ENCODE assay signal across 1 cellular context in genomic region chr16:86665319-86665675, GRCh38.
TF ChIP-seq lines count a peak whose summit lies in the region.

No MANE protein-coding gene starts in this region.

TF ChIP-seq in SK-N-SH treated with all-trans-retinoic acid at 6 μM for 48 hours, 23 proteins besides CTCF, POLR2A, EP300 and RAD21 (continued from another document):
- TF ChIP-seq TSHZ2 (CRISPR knock-in tag; IDR thresholded peaks at IDR 0.05) (no peak), GLIS3 (CRISPR knock-in tag; IDR thresholded peaks at IDR 0.05) (no peak), ZC3H10 (CRISPR knock-in tag; IDR thresholded peaks at IDR 0.05) (no peak), ZNF8 (CRISPR knock-in tag; IDR thresholded peaks at IDR 0.05) (no peak), PPARA (CRISPR knock-in tag; IDR thresholded peaks at IDR 0.05; ENCODE audit: borderline replicate concordance) (no peak), POU6F1 (CRISPR knock-in tag; IDR thresholded peaks at IDR 0.05; ENCODE audit: borderline replicate concordance, low read depth) (no peak), ISL1 (CRISPR knock-in tag; IDR thresholded peaks at IDR 0.05) (no peak), ZNF565 (CRISPR knock-in tag; conservative IDR thresholded peaks at IDR 0.05; ENCODE audit: low read depth) (no peak), CSDC2 (CRISPR knock-in tag; IDR thresholded peaks at IDR 0.05) (no peak), ZFP3 (CRISPR knock-in tag; IDR thresholded peaks at IDR 0.05) (no peak), BACH2 (CRISPR knock-in tag; IDR thresholded peaks at IDR 0.05; ENCODE audit: borderline replicate concordance) (no peak), ARNTL (CRISPR knock-in tag; IDR thresholded peaks at IDR 0.05; ENCODE audit: borderline replicate concordance, low read depth) (no peak), ESRRG (CRISPR knock-in tag; IDR thresholded peaks at IDR 0.05) (no peak), OSR1 (CRISPR knock-in tag; IDR thresholded peaks at IDR 0.05) (no peak), CSRNP3 (CRISPR knock-in tag; IDR thresholded peaks at IDR 0.05) (no peak)
